ENCODE assay signal across 27 cellular contexts in genomic region chr19:51129716-51130115, GRCh38. TPM values are rescaled to one million over a fixed set of nuclear protein-coding genes. Genes with fewer than 3 reads are reported as not detected.
A peak's percentile ranks its signal among the peaks of the same experiment; 100 is the strongest.
DNase-seq lines count a peak whose midpoint lies in the region; ATAC-seq, FAIRE-seq and TF ChIP-seq lines count a peak whose summit lies in the region.
"Had no signal": no experiment of that assay in that cellular context is flagged by ENCODE, and none has a peak within 500 bp of the region (broad histone marks: within the 10 kb centered on the region; RNA-seq: fewer than 3 reads in every experiment).

No MANE protein-coding gene starts in this region.

- peak overlapping the region; percentile 46 for H3K27ac Mint-ChIP-seq in activated CD4-positive, alpha-beta T cell treated with anti-CD3 and anti-CD28 coated beads, Interleukin-2, amount 10 ng/mL, durations not matched to agents 7 days and 5 days
- H3K27ac Mint-ChIP-seq in CD4-positive, alpha-beta T cell, result peak overlapping the region; percentile 49
- H3K27ac Mint-ChIP-seq in endothelial cell (ENCODE audit: unreplicated experiment), result peak overlapping the region; percentile 37
- H3K27ac Mint-ChIP-seq: activated B cell treated with CpG ODN at 0.5 μM for 24 hours; activated T-cell treated with anti-CD3 and anti-CD28 coated beads, Interleukin-2, amount 50 U/mL, for 72 hours; stimulated activated naive B cell treated with anti-CD40 and anti-IgM and Interleukin-4, amounts not matched to agents 10 μg/mL and 1 μg/mL and 100 μg/mL, for 72 hours had no signal

- no peak for ATAC-seq in CD4-positive, alpha-beta T cell (ENCODE audit: poor library complexity)
- ATAC-seq: left cardiac atrium; stimulated activated naive B cell treated with anti-CD40 and anti-IgM and Interleukin-4, amounts not matched to agents 10 μg/mL and 1 μg/mL and 100 μg/mL, for 72 hours had no signal

- intact Hi-C loops in CD4-positive, alpha-beta T cell (cut with DNase I, micrococcal nuclease), result no loop called here
- intact Hi-C loops in posterior vena cava (cut with DNase I), result no loop called here

- H3K9me3 Mint-ChIP-seq in activated CD4-positive, alpha-beta T cell treated with anti-CD3 and anti-CD28 coated beads, Interleukin-2, amount 10 ng/mL, durations not matched to agents 7 days and 5 days, result peaks cover 5% of the 10 kb centered on the region
- H3K9me3 Mint-ChIP-seq in CD4-positive, alpha-beta T cell, result no peaks in the 10 kb centered on the region
- H3K9me3 Mint-ChIP-seq in endothelial cell (ENCODE audit: unreplicated experiment), result no peaks in the 10 kb centered on the region
- H3K9me3 Mint-ChIP-seq: activated B cell treated with CpG ODN at 0.5 μM for 24 hours had no signal

- H3K36me3 Mint-ChIP-seq in activated CD4-positive, alpha-beta T cell treated with anti-CD3 and anti-CD28 coated beads, Interleukin-2, amount 10 ng/mL, durations not matched to agents 7 days and 5 days (ENCODE audit: low read depth), result no peaks in the 10 kb centered on the region
- H3K36me3 Mint-ChIP-seq in CD4-positive, alpha-beta T cell (ENCODE audit: low read depth), result no peaks in the 10 kb centered on the region
- H3K36me3 Mint-ChIP-seq in endothelial cell (ENCODE audit: low read depth, unreplicated experiment), result no peaks in the 10 kb centered on the region

- no peak for DNase-seq in activated CD4-positive, alpha-beta T cell treated with anti-CD3 and anti-CD28 coated beads, Interleukin-2, amount 10 ng/mL, durations not matched to agents 7 days and 5 days
- no peak for DNase-seq in activated CD4-positive, alpha-beta T cell treated with anti-CD3 and anti-CD28 coated beads for 48 hours
- DNase-seq in CD4-positive, alpha-beta T cell, result no peak
- no peak for DNase-seq in endothelial cell (ENCODE audit: low spot score)
- peak; percentile 43 for DNase-seq in posterior vena cava (ENCODE audit: low spot score)
- DNase-seq in H54 (ENCODE audit: insufficient read length, low spot score), result no peak
- DNase-seq in DMS79 treated with DMSO at 0.1 percent for 48 hours (lab: John Stamatoyannopoulos, UW), result no peak
- no peak for DNase-seq in iPS-NIHi7 (ENCODE audit: extremely low spot score)
- DNase-seq: activated B cell treated with CpG ODN at 0.5 μM for 24 hours; activated T-cell treated with anti-CD3 and anti-CD28 coated beads, Interleukin-2, amount 50 U/mL, for 72 hours; adrenal gland; AML-193; Calu3; colonic mucosa; Karpas-422; left cardiac atrium; NCI-H1105; NCI-H2029; NCI-H345; small intestine; stimulated activated naive B cell treated with anti-CD40 and anti-IgM and Interleukin-4, amounts not matched to agents 10 μg/mL and 1 μg/mL and 100 μg/mL, for 72 hours; T1000 had no signal

- H3K4me3 Mint-ChIP-seq in activated CD4-positive, alpha-beta T cell treated with anti-CD3 and anti-CD28 coated beads, Interleukin-2, amount 10 ng/mL, durations not matched to agents 7 days and 5 days, result no peak overlapping the region
- peak overlapping the region; percentile 20 for H3K4me3 Mint-ChIP-seq in CD4-positive, alpha-beta T cell
- no peak overlapping the region for H3K4me3 Mint-ChIP-seq in endothelial cell (ENCODE audit: unreplicated experiment)
- H3K4me3 Mint-ChIP-seq: activated B cell treated with CpG ODN at 0.5 μM for 24 hours; stimulated activated naive B cell treated with anti-CD40 and anti-IgM and Interleukin-4, amounts not matched to agents 10 μg/mL and 1 μg/mL and 100 μg/mL, for 72 hours had no signal

- no peaks in the 10 kb centered on the region for H3K27me3 ChIP-seq in CD4-positive, alpha-beta T cell (ENCODE audit: control insufficient read depth, insufficient read depth, low read length)
- H3K27me3 ChIP-seq: adrenal gland, colonic mucosa had no signal

- POLR2A ChIA-PET in activated CD4-positive, alpha-beta T cell treated with anti-CD3 and anti-CD28 coated beads, Interleukin-2, amount 10 ng/mL, durations not matched to agents 7 days and 5 days (lab: Charles Lee), result interaction anchor here (0.6 kb wide), 1 partner anchor 105 kb away, joined by 5 read pairs; no protein-coding TSS in a partner anchor
- POLR2A ChIA-PET in CD4-positive, alpha-beta T cell (lab: Charles Lee), result no interaction called here

- peaks cover 2% of the 10 kb centered on the region for H3K27me3 Mint-ChIP-seq in activated CD4-positive, alpha-beta T cell treated with anti-CD3 and anti-CD28 coated beads, Interleukin-2, amount 10 ng/mL, durations not matched to agents 7 days and 5 days
- no peaks in the 10 kb centered on the region for H3K27me3 Mint-ChIP-seq in CD4-positive, alpha-beta T cell
- H3K27me3 Mint-ChIP-seq in endothelial cell (ENCODE audit: unreplicated experiment), result peaks cover 4% of the 10 kb centered on the region

- no peak for TF ChIP-seq CTCF in CD4-positive, alpha-beta T cell (IDR thresholded peaks at IDR 0.05)
- TF ChIP-seq CTCF in endothelial cell (IDR thresholded peaks at IDR 0.05; ENCODE audit: unreplicated experiment), result no peak

- no peak for FAIRE-seq in H54 (lab: Jason Lieb, UNC)
- FAIRE-seq: small intestine had no signal

- TF ChIP-seq POLR2A in H54 (IDR thresholded peaks at IDR 0.05; ENCODE audit: low read depth, low read length), result no peak

- CTCF ChIA-PET in activated CD4-positive, alpha-beta T cell treated with anti-CD3 and anti-CD28 coated beads, Interleukin-2, amount 10 ng/mL, durations not matched to agents 7 days and 5 days (lab: Charles Lee), result no interaction called here
- CTCF ChIA-PET in CD4-positive, alpha-beta T cell (lab: Charles Lee), result no interaction called here

- H3K27ac ChIP-seq in CD4-positive, alpha-beta T cell (ENCODE audit: low read depth, low read length), result no peak overlapping the region
- H3K27ac ChIP-seq: colonic mucosa, tibial artery had no signal

- no peaks in the 10 kb centered on the region for H3K9me3 ChIP-seq in CD4-positive, alpha-beta T cell (ENCODE audit: control insufficient read depth, low read length)
- H3K9me3 ChIP-seq: adrenal gland, colonic mucosa, tibial artery had no signal

- H3K4me1 Mint-ChIP-seq in activated CD4-positive, alpha-beta T cell treated with anti-CD3 and anti-CD28 coated beads, Interleukin-2, amount 10 ng/mL, durations not matched to agents 7 days and 5 days, result peaks cover 56% of the 10 kb centered on the region
- H3K4me1 Mint-ChIP-seq in CD4-positive, alpha-beta T cell (ENCODE audit: low read depth), result peaks cover 65% of the 10 kb centered on the region
- H3K4me1 Mint-ChIP-seq in endothelial cell (ENCODE audit: unreplicated experiment), result peaks cover 46% of the 10 kb centered on the region

RNA-seq across cellular contexts. Expression of gene SIGLEC9, which starts 5.0 kb away (rescaled TPM):
- total RNA-seq in activated CD4-positive, alpha-beta T cell treated with anti-CD3 and anti-CD28 coated beads, Interleukin-2, amount 10 ng/mL, durations not matched to agents 7 days and 5 days, result under 1 TPM; 0.20 to 0.27 TPM
- total RNA-seq in CD4-positive, alpha-beta T cell, result under 1 TPM; 0.36 to 0.59 TPM
- total RNA-seq in endothelial cell (ENCODE audit: unreplicated experiment) (0.82 TPM), posterior vena cava (10 to 100 TPM in 1 of 2 donors, 1 to 10 TPM in 1; 8.7 to 12.6 TPM)
- total RNA-seq: A172, Calu3, OCI-LY7, pulmonary artery endothelial cell had no signal

RNA-seq across cellular contexts. Expression of gene SIGLEC7, which starts 12.4 kb away (rescaled TPM):
- not detected for total RNA-seq in activated CD4-positive, alpha-beta T cell treated with anti-CD3 and anti-CD28 coated beads, Interleukin-2, amount 10 ng/mL, durations not matched to agents 7 days and 5 days
- under 1 TPM in 1 of 2 experiments, not detected in 1; 0.20 TPM for total RNA-seq in CD4-positive, alpha-beta T cell
- total RNA-seq in endothelial cell (ENCODE audit: unreplicated experiment), result not detected
- 1 to 10 TPM; 1.8 to 5.5 TPM for total RNA-seq in posterior vena cava
- total RNA-seq: A172; activated B cell treated with CpG ODN at 0.5 μM for 24 hours; activated CD8-positive, alpha-beta memory T cell treated with anti-CD3 and anti-CD28 coated beads for 36 hours; activated T-cell treated with anti-CD3 and anti-CD28 coated beads, Interleukin-2, amount 50 U/mL, for 72 hours; Calu3; OCI-LY7; pulmonary artery endothelial cell had no signal

RNA-seq across cellular contexts. Expression of gene CTU1, which starts 21.5 kb away (rescaled TPM):
- 1 to 10 TPM; 8.5 to 10.0 TPM for total RNA-seq in activated CD4-positive, alpha-beta T cell treated with anti-CD3 and anti-CD28 coated beads, Interleukin-2, amount 10 ng/mL, durations not matched to agents 7 days and 5 days
- total RNA-seq in CD4-positive, alpha-beta T cell, result 1 to 10 TPM; 1.4 to 1.6 TPM
- total RNA-seq in endothelial cell (ENCODE audit: unreplicated experiment), result 5.4 TPM
- 1 to 10 TPM; 3.7 to 5.0 TPM for total RNA-seq in posterior vena cava

RNA-seq across cellular contexts. Expression of gene KLK14, which starts 47.0 kb away (rescaled TPM):
- total RNA-seq in activated CD4-positive, alpha-beta T cell treated with anti-CD3 and anti-CD28 coated beads, Interleukin-2, amount 10 ng/mL, durations not matched to agents 7 days and 5 days, result under 1 TPM; 0.35 to 0.67 TPM
- total RNA-seq in CD4-positive, alpha-beta T cell, result under 1 TPM in 1 of 2 experiments, not detected in 1; 0.22 TPM
- total RNA-seq in endothelial cell (ENCODE audit: unreplicated experiment), result not detected
- total RNA-seq in posterior vena cava, result not detected
- total RNA-seq: A172, pulmonary artery endothelial cell had no signal
